In genomic region chr14:31174433-31174832, GRCh38 we compare ENCODE assay signal across 3 cellular contexts.
TF ChIP-seq lines count a peak whose summit lies in the region.

No MANE protein-coding gene starts in this region.

TF ChIP-seq in HepG2, 621 proteins besides CTCF, POLR2A, EP300 and RAD21 (continues in another document):
- no peak for TF ChIP-seq FOXK1 (CRISPR knock-in tag; IDR thresholded peaks at IDR 0.05; ENCODE audit: borderline replicate concordance, low read depth)
- TF ChIP-seq ZNF652 (CRISPR knock-in tag; IDR thresholded peaks at IDR 0.05; ENCODE audit: borderline replicate concordance, low read depth) = no peak
- TF ChIP-seq PAX8 (CRISPR knock-in tag; IDR thresholded peaks at IDR 0.05; ENCODE audit: borderline replicate concordance) = no peak
- TF ChIP-seq FOXA1 (IDR thresholded peaks at IDR 0.05) = peak; percentile 28; the same call in 1 of the 2 replicates
- no peak for TF ChIP-seq FOXA1 (CRISPR knock-in tag; IDR thresholded peaks at IDR 0.05)
- no peak for TF ChIP-seq HBP1 (CRISPR knock-in tag; IDR thresholded peaks at IDR 0.05; ENCODE audit: low read depth)
- no peak for TF ChIP-seq RFX3 (CRISPR knock-in tag; IDR thresholded peaks at IDR 0.05)
- no peak for TF ChIP-seq ZMYM2 (CRISPR knock-in tag; IDR thresholded peaks at IDR 0.05)
- no peak for TF ChIP-seq U2AF1 (optimal IDR thresholded peaks at IDR 0.05; ENCODE audit: low read depth, low read length)

TF ChIP-seq in IMR-90, 13 proteins besides CTCF, POLR2A, EP300 and RAD21:
- TF ChIP-seq FOS (IDR thresholded peaks at IDR 0.05; ENCODE audit: low read depth, low read length) (no peak), MAFK (IDR thresholded peaks at IDR 0.05; ENCODE audit: low read depth, low read length) (peak; percentile 91)

TF ChIP-seq in H1, 55 proteins besides CTCF, POLR2A, EP300 and RAD21:
- TF ChIP-seq SP1 (IDR thresholded peaks at IDR 0.05; ENCODE audit: low read depth, low read length) (no peak), MAFK (IDR thresholded peaks at IDR 0.05; ENCODE audit: low read depth, low read length) (peak; percentile 40; the same call in 1 of the 2 replicates)
TF ChIP-seq in H1: peak in this region for 1.
